ENCODE assay signal across 8 cellular contexts in the genomic region with DNA sequence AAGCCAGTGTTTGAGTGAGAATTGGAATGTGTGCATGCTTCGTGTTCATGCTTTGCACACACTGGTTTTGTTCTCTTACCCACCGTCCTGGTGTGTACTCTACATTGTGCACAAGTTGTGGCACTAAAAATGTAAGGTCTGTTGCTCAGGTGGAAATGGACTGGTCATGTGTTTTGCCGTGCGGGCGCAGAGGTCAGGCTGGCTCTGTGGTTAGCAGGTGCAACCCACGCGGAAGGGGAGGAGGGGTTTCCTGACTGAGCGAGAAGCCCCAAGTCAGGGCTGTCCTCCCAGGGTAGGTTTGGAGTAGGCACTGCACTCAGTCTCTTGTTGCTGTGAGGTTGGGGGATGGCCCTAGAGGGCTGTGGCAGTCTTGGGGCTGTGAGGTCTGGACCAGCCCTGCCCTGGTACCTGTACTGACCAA.
DNase-seq lines count a peak whose midpoint lies in the region; ATAC-seq and TF ChIP-seq lines count a peak whose summit lies in the region.

No MANE protein-coding gene starts in this region.

- H3K27ac Mint-ChIP-seq in activated T-cell treated with anti-CD3 and anti-CD28 coated beads, Interleukin-2, amount 50 U/mL, for 24 hours: peak overlapping the region; percentile 32

- no peaks in the 10 kb centered on the region for H3K27me3 Mint-ChIP-seq in activated T-cell treated with anti-CD3 and anti-CD28 coated beads, Interleukin-2, amount 50 U/mL, for 24 hours

- H3K4me3 ChIP-seq in right atrium auricular region: no peak overlapping the region

- peaks cover 15% of the 10 kb centered on the region for H3K9me3 Mint-ChIP-seq in activated T-cell treated with anti-CD3 and anti-CD28 coated beads, Interleukin-2, amount 50 U/mL, for 24 hours

- no peak for TF ChIP-seq CTCF in right atrium auricular region (IDR thresholded peaks at IDR 0.05)

- H3K4me1 ChIP-seq in right atrium auricular region: peaks cover 0 to 10% of the 10 kb centered on the region in 2 donors

- H3K36me3 ChIP-seq in right atrium auricular region: no peaks in the 10 kb centered on the region

- H3K36me3 Mint-ChIP-seq in activated T-cell treated with anti-CD3 and anti-CD28 coated beads, Interleukin-2, amount 50 U/mL, for 24 hours (ENCODE audit: low read depth): peaks cover 47% of the 10 kb centered on the region

- no peak overlapping the region for H3K27ac ChIP-seq in right atrium auricular region

- H3K9me3 ChIP-seq in right atrium auricular region: no peaks in the 10 kb centered on the region

- DNase-seq in activated T-cell treated with anti-CD3 and anti-CD28 coated beads, Interleukin-2, amount 50 U/mL, for 24 hours: peak; percentile 61
- peak; percentile 25 for DNase-seq in renal cortical epithelial cell (ENCODE audit: low read depth)
- DNase-seq in SHP77 treated with DMSO at 0.1 percent for 48 hours (lab: John Stamatoyannopoulos, UW): no peak
- no peak for DNase-seq in NCI-H2029 (lab: John Stamatoyannopoulos, UW)
- no peak for DNase-seq in right atrium auricular region (ENCODE audit: low spot score)

- ATAC-seq in GM18867 (IDR thresholded peaks at IDR 0.05; ENCODE audit: unreplicated experiment) (peak; percentile 80), HG02981 (IDR thresholded peaks at IDR 0.05; ENCODE audit: unreplicated experiment) (peak; percentile 69), GM21825 (IDR thresholded peaks at IDR 0.05; ENCODE audit: unreplicated experiment) (no peak)

- peaks cover 54% of the 10 kb centered on the region for H3K4me1 Mint-ChIP-seq in activated T-cell treated with anti-CD3 and anti-CD28 coated beads, Interleukin-2, amount 50 U/mL, for 24 hours (ENCODE audit: low read depth)

- H3K27me3 ChIP-seq in right atrium auricular region: no peaks in the 10 kb centered on the region

- H3K4me3 Mint-ChIP-seq in activated T-cell treated with anti-CD3 and anti-CD28 coated beads, Interleukin-2, amount 50 U/mL, for 24 hours: peak overlapping the region; percentile 1

Comparison
In these comparisons a context has a peak if more than half of its experiments do, and no peak if none do; other contexts are left out.
1. DNase-seq: peak in activated T-cell treated with anti-CD3 and anti-CD28 coated beads, Interleukin-2, amount 50 U/mL, for 24 hours (single experiment) and renal cortical epithelial cell (single experiment); none in SHP77 treated with DMSO at 0.1 percent for 48 hours (single experiment), NCI-H2029 (single experiment) and right atrium auricular region (single experiment).